ENCODE assay signal across 9 cellular contexts in genomic region chr11:61021661-61022212, GRCh38. TPM values are rescaled to one million over a fixed set of nuclear protein-coding genes. Genes with fewer than 3 reads are reported as not detected.
DNase-seq lines count a peak whose midpoint lies in the region; ATAC-seq and TF ChIP-seq lines count a peak whose summit lies in the region.
"Had no signal": no experiment of that assay in that cellular context is flagged by ENCODE, and none has a peak within 500 bp of the region (broad histone marks: within the 10 kb centered on the region; RNA-seq: fewer than 3 reads in every experiment).

No MANE protein-coding gene starts in this region.

- H3K4me3 ChIP-seq in thyroid gland (replicated peaks in 1 of 3), result no peak overlapping the region
- H3K4me3 ChIP-seq: lung had no signal

- no peak for TF ChIP-seq CTCF in thyroid gland (IDR thresholded peaks at IDR 0.05)

- no peaks in the 10 kb centered on the region for H3K9me3 ChIP-seq in thyroid gland

- H3K27ac Mint-ChIP-seq in naive thymus-derived CD8-positive, alpha-beta T cell, result peak overlapping the region; percentile 89 to 100 (median 98)

- intact Hi-C loops in thyroid gland (cut with DNase I), result no loop called here

- no peak for TF ChIP-seq POLR2A in thyroid gland (IDR thresholded peaks at IDR 0.05)

- peak overlapping the region; percentile 68 to 86 (median 76) for H3K4me3 Mint-ChIP-seq in naive thymus-derived CD8-positive, alpha-beta T cell

- no peaks in the 10 kb centered on the region for H3K27me3 Mint-ChIP-seq in naive thymus-derived CD8-positive, alpha-beta T cell

- WGBS in thyroid gland, 2 donors, result 31 to 37% methylated on average over 5 to 6 of the region's 14 CpGs

- no peaks in the 10 kb centered on the region for H3K4me1 ChIP-seq in thyroid gland

- peaks cover 6 to 38% (median 13%) of the 10 kb centered on the region in 3 donors for H3K36me3 Mint-ChIP-seq in naive thymus-derived CD8-positive, alpha-beta T cell

- H3K4me1 Mint-ChIP-seq in naive thymus-derived CD8-positive, alpha-beta T cell, result peaks cover 44 to 85% (median 72%) of the 10 kb centered on the region in 4 donors

- ATAC-seq in naive thymus-derived CD8-positive, alpha-beta T cell, result peak; percentile 60 to 81
- ATAC-seq in HG03108 (IDR thresholded peaks at IDR 0.05; ENCODE audit: unreplicated experiment) (no peak), GM21717 (IDR thresholded peaks at IDR 0.05; ENCODE audit: unreplicated experiment) (no peak)

- H3K27me3 ChIP-seq in thyroid gland, result no peaks in the 10 kb centered on the region

- POLR2A ChIA-PET in naive thymus-derived CD8-positive, alpha-beta T cell (lab: Charles Lee), result interaction anchor here (0.7 to 7.6 kb wide), 15 partner anchors 16 to 91 kb away, joined by 3 to 68 read pairs (median 6); no protein-coding TSS in a partner anchor

- H3K9me3 Mint-ChIP-seq in naive thymus-derived CD8-positive, alpha-beta T cell, result no peaks in the 10 kb centered on the region

- no peak overlapping the region for H3K27ac ChIP-seq in thyroid gland

- DNase-seq in NCI-H748 (lab: John Stamatoyannopoulos, UW; ENCODE audit: unreplicated experiment) (peak; percentile 37), NCI-H748 treated with DMSO at 0.1 percent for 48 hours (lab: John Stamatoyannopoulos, UW) (no peak), activated gamma-delta T cell treated with Interleukin-2 at 50 U/mL for 16 hours (peak; percentile 81), thyroid gland (peak; percentile 58 to 66), GM03348 (ENCODE audit: low spot score) (no peak)
- peak; percentile 72 to 97 (median 93) for DNase-seq in naive thymus-derived CD8-positive, alpha-beta T cell

- no peaks in the 10 kb centered on the region for H3K36me3 ChIP-seq in thyroid gland

RNA-seq across cellular contexts. Expression of gene CD6, which starts 50.3 kb away (rescaled TPM):
- total RNA-seq in naive thymus-derived CD8-positive, alpha-beta T cell, result 100 to 1,000 TPM; 384 to 405 TPM
- polyA plus RNA-seq in naive thymus-derived CD8-positive, alpha-beta T cell, result 100 to 1,000 TPM; 150 to 199 (median 153) TPM
- total RNA-seq in thyroid gland, result 1 to 10 TPM in 1 of 4 donors, under 1 TPM in 3; 0.40 to 2.7 (median 0.69) TPM

Comparison
In these comparisons a context has a peak if more than half of its experiments do, and no peak if none do; other contexts are left out.
1. DNase-seq: peak in NCI-H748 (single experiment), activated gamma-delta T cell treated with Interleukin-2 at 50 U/mL for 16 hours (single experiment), naive thymus-derived CD8-positive, alpha-beta T cell (10 of 10) and thyroid gland (2 of 2); none in NCI-H748 treated with DMSO at 0.1 percent for 48 hours (single experiment) and GM03348 (single experiment).
2. ATAC-seq: peak in naive thymus-derived CD8-positive, alpha-beta T cell (2 of 2); none in HG03108 (single experiment) and GM21717 (single experiment).
3. RNA of gene CD6, which starts 50.3 kb away (total RNA-seq): 384 to 405 TPM in naive thymus-derived CD8-positive, alpha-beta T cell; 0.40 to 2.7 TPM in thyroid gland; every median in the first group is over 100 times any median in the second.